Comparison of ENCODE assay signal across 36 cellular contexts in the genomic region with DNA sequence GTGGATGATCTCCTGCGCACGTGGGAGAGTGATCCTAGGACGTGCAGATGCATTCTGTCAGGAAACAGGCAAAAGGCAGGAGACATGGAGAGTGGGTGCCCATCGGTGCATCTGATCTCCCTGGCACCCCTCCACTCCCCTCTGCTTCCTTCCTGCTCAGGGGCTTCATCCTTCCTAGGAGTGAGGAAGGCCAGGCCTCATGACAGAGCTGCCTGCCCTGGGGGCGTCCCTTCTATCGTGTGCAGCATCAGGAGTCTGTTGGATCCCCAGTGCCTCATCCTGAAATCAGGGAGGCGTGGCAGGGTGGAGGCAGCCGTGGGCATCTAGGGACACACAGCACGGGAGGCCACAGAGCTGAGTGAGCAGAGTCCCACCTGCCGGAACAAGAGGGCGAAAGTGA. TPM values are rescaled to one million over a fixed set of nuclear protein-coding genes. Genes with fewer than 3 reads are reported as not detected.
"Had no signal": no experiment of that assay in that cellular context is flagged by ENCODE, and none has a peak within 500 bp of the region (broad histone marks: within the 10 kb centered on the region; RNA-seq: fewer than 3 reads in every experiment).

No MANE protein-coding gene starts in this region.

- H3K27ac ChIP-seq: ascending aorta, breast epithelium, cardiac muscle cell, coronary artery, foreskin keratinocyte, heart right ventricle, WERI-Rb-1 had no signal

- H3K27me3 Mint-ChIP-seq: brain; dendritic cell treated with granulocyte-macrophage colony-stimulating factor and Interleukin-4, amounts not matched to agents 40 ng/mL and 50 ng/mL, for 4 days had no signal

- H3K36me3 ChIP-seq: ascending aorta, breast epithelium, cardiac muscle cell, gastrocnemius medialis, heart right ventricle, WERI-Rb-1 had no signal

- H3K9me3 Mint-ChIP-seq: activated B cell treated with CpG ODN at 0.5 μM for 24 hours; activated CD8-positive, alpha-beta T cell treated with anti-CD3 and anti-CD28 coated beads for 36 hours; activated naive CD4-positive, alpha-beta T cell treated with anti-CD3 and anti-CD28 coated beads, Interleukin-2, amount 10 ng/mL, durations not matched to agents 7 days and 5 days; activated naive CD4-positive, alpha-beta T cell treated with anti-CD3 and anti-CD28 coated beads, Interleukin-2, amount 50 U/mL, for 72 hours; activated naive CD8-positive, alpha-beta T cell treated with anti-CD3 and anti-CD28 coated beads, Interleukin-2, amount 10 ng/mL, durations not matched to agents 7 days and 5 days; activated T-cell treated with anti-CD3 and anti-CD28 coated beads, Interleukin-2, amount 50 U/mL, for 24 hours; activated T-cell treated with anti-CD3 and anti-CD28 coated beads, Interleukin-2, amount 50 U/mL, for 72 hours; brain; central memory CD8-positive, alpha-beta T cell; dendritic cell treated with granulocyte-macrophage colony-stimulating factor and Interleukin-4, amounts not matched to agents 40 ng/mL and 50 ng/mL, for 4 days; endodermal cell; T-helper 2 cell treated with Interferon-gamma antibody and Interleukin-4, amounts not matched to agents 5 μg/mL and 100 μg/mL, for 36 hours had no signal

- H3K36me3 Mint-ChIP-seq: activated naive CD4-positive, alpha-beta T cell treated with anti-CD3 and anti-CD28 coated beads, Interleukin-2, amount 10 ng/mL, durations not matched to agents 7 days and 5 days; activated naive CD4-positive, alpha-beta T cell treated with anti-CD3 and anti-CD28 coated beads, Interleukin-2, amount 50 U/mL, for 72 hours; activated naive CD8-positive, alpha-beta T cell treated with anti-CD3 and anti-CD28 coated beads, Interleukin-2, amount 10 ng/mL, durations not matched to agents 7 days and 5 days had no signal

- ATAC-seq: activated CD4-positive, CD25-positive, alpha-beta regulatory T cell treated with anti-CD3 and anti-CD28 coated beads, Interleukin-2, amount 50 U/mL, for 24 hours; activated CD8-positive, alpha-beta T cell treated with anti-CD3 and anti-CD28 coated beads for 36 hours; activated naive CD4-positive, alpha-beta T cell treated with anti-CD3 and anti-CD28 coated beads, Interleukin-2, amount 50 U/mL, for 72 hours; activated T-cell treated with anti-CD3 and anti-CD28 coated beads, Interleukin-2, amount 50 U/mL, for 72 hours; esophagus mucosa; foreskin keratinocyte; gastrocnemius medialis; T-helper 17 cell had no signal

- H3K27ac Mint-ChIP-seq: activated B cell treated with CpG ODN at 0.5 μM for 24 hours; activated CD8-positive, alpha-beta T cell treated with anti-CD3 and anti-CD28 coated beads for 36 hours; activated naive CD4-positive, alpha-beta T cell treated with anti-CD3 and anti-CD28 coated beads, Interleukin-2, amount 10 ng/mL, durations not matched to agents 7 days and 5 days; activated naive CD4-positive, alpha-beta T cell treated with anti-CD3 and anti-CD28 coated beads, Interleukin-2, amount 50 U/mL, for 72 hours; activated naive CD8-positive, alpha-beta T cell treated with anti-CD3 and anti-CD28 coated beads, Interleukin-2, amount 10 ng/mL, durations not matched to agents 7 days and 5 days; activated T-cell treated with anti-CD3 and anti-CD28 coated beads, Interleukin-2, amount 50 U/mL, for 24 hours; activated T-cell treated with anti-CD3 and anti-CD28 coated beads, Interleukin-2, amount 50 U/mL, for 72 hours; dendritic cell treated with granulocyte-macrophage colony-stimulating factor and Interleukin-4, amounts not matched to agents 40 ng/mL and 50 ng/mL, for 4 days; endodermal cell; T-helper 17 cell; T-helper 2 cell treated with Interferon-gamma antibody and Interleukin-4, amounts not matched to agents 5 μg/mL and 100 μg/mL, for 36 hours had no signal

- DNase-seq: activated B cell treated with CpG ODN at 0.5 μM for 24 hours; activated CD4-positive, alpha-beta T cell treated with anti-CD3 and anti-CD28 coated beads for 48 hours; activated CD4-positive, alpha-beta T cell treated with anti-CD3 and anti-CD28 coated beads, Interleukin-2, amount 50 U/mL, for 1 hour; activated CD4-positive, alpha-beta T cell treated with anti-CD3 and anti-CD28 coated beads, Interleukin-2, amount 50 U/mL, for 48 hours; activated CD8-positive, alpha-beta memory T cell treated with anti-CD3 and anti-CD28 coated beads for 24 hours; activated CD8-positive, alpha-beta memory T cell treated with anti-CD3 and anti-CD28 coated beads, Interleukin-2, amount 50 U/mL, for 4 hours; activated CD8-positive, alpha-beta T cell treated with anti-CD3 and anti-CD28 coated beads for 36 hours; activated gamma-delta T cell; activated naive CD4-positive, alpha-beta T cell; activated naive CD4-positive, alpha-beta T cell treated with anti-CD3 and anti-CD28 coated beads, Interleukin-2, amount 10 ng/mL, durations not matched to agents 7 days and 5 days; activated naive CD8-positive, alpha-beta T cell treated with anti-CD3 and anti-CD28 coated beads, Interleukin-2, amount 10 ng/mL, durations not matched to agents 7 days and 5 days; activated T-cell treated with anti-CD3 and anti-CD28 coated beads for 4 hours; activated T-cell treated with anti-CD3 and anti-CD28 coated beads, Interleukin-2, amount 50 U/mL, for 24 hours; activated T-cell treated with anti-CD3 and anti-CD28 coated beads, Interleukin-2, amount 50 U/mL, for 72 hours; dorsolateral prefrontal cortex; effector memory CD4-positive, alpha-beta T cell; endodermal cell; foreskin keratinocyte; gastrocnemius medialis; heart right ventricle; T-helper 1 cell; T-helper 17 cell; T1000; WERI-Rb-1 had no signal

- H3K4me3 ChIP-seq: ascending aorta, breast epithelium, cardiac muscle cell, coronary artery, dorsolateral prefrontal cortex, gastrocnemius medialis, heart right ventricle had no signal

- H3K4me1 ChIP-seq: ascending aorta, breast epithelium, foreskin keratinocyte had no signal

- H3K4me3 Mint-ChIP-seq: activated B cell treated with CpG ODN at 0.5 μM for 24 hours; activated CD8-positive, alpha-beta T cell treated with anti-CD3 and anti-CD28 coated beads for 36 hours; activated naive CD4-positive, alpha-beta T cell treated with anti-CD3 and anti-CD28 coated beads, Interleukin-2, amount 10 ng/mL, durations not matched to agents 7 days and 5 days; activated naive CD8-positive, alpha-beta T cell treated with anti-CD3 and anti-CD28 coated beads, Interleukin-2, amount 10 ng/mL, durations not matched to agents 7 days and 5 days; activated T-cell treated with anti-CD3 and anti-CD28 coated beads, Interleukin-2, amount 50 U/mL, for 24 hours; activated T-cell treated with anti-CD3 and anti-CD28 coated beads, Interleukin-2, amount 50 U/mL, for 72 hours; brain; central memory CD8-positive, alpha-beta T cell; dendritic cell treated with granulocyte-macrophage colony-stimulating factor and Interleukin-4, amounts not matched to agents 40 ng/mL and 50 ng/mL, for 4 days; endodermal cell; T-helper 17 cell; T-helper 2 cell treated with Interferon-gamma antibody and Interleukin-4, amounts not matched to agents 5 μg/mL and 100 μg/mL, for 36 hours had no signal

- H3K27me3 ChIP-seq: ascending aorta, breast epithelium, cardiac muscle cell, foreskin keratinocyte, gastrocnemius medialis, heart right ventricle had no signal

- H3K4me1 Mint-ChIP-seq: activated naive CD8-positive, alpha-beta T cell treated with anti-CD3 and anti-CD28 coated beads, Interleukin-2, amount 10 ng/mL, durations not matched to agents 7 days and 5 days; central memory CD8-positive, alpha-beta T cell; endodermal cell; T-helper 17 cell had no signal

- H3K9me3 ChIP-seq: ascending aorta, breast epithelium, gastrocnemius medialis, heart right ventricle had no signal

RNA-seq across cellular contexts. Expression of a gene that starts 30.1 kb away (rescaled TPM):
- total RNA-seq: activated CD8-positive, alpha-beta T cell treated with anti-CD3 and anti-CD28 coated beads for 36 hours; activated naive CD4-positive, alpha-beta T cell treated with anti-CD3 and anti-CD28 coated beads, Interleukin-2, amount 50 U/mL, for 72 hours; activated naive CD8-positive, alpha-beta T cell treated with anti-CD3 and anti-CD28 coated beads, Interleukin-2, amount 10 ng/mL, durations not matched to agents 7 days and 5 days; epithelial cell of proximal tubule; esophagus mucosa; foreskin keratinocyte had no signal
- polyA plus RNA-seq: foreskin keratinocyte had no signal
